Comparison of ENCODE assay signal across 8 cellular contexts in the genomic region with DNA sequence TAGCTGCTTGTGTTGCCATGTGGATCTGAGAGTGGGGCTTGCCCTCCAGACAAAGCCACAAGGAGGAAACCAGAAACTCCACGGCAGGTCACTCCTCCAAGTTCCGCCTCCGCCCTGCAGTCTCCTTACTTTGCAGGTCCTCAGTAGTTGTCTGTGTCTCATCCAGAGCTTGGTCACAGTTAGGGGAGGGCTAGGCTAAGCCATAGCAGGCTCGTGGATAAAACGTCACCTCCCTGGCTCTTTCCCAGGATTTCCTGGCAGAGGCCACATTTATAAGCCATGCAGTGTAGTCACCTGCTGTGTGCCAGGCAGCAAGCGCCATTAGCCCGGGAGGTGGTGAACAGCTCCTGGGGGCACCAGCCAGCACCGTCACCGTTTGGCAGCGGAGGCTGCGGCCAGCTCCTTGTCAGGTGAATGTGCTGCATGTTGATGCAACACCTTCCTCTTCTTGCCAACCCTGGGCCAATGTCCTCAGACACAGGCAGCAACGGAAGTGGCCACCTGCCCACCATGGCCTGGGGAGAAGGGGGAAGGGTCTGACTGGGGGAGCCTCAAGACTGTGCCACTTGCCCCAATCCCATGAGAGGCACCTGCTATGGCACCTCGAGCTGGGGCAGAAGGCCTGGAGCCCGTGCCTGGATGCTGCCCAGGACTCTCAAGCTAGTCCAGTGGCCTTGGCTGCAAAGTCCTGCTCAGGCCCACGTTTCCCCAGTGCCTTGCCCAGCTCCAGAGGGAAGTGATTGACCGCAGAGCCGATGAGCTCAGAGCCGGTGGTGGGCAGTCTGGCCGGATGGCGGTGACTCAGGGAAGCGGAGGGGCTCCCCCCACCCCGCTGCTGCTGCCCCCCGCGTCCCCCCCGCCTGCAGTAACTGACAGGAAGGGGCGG. TPM values are rescaled to one million over a fixed set of nuclear protein-coding genes. Genes with fewer than 3 reads are reported as not detected.
DNase-seq lines count a peak whose midpoint lies in the region; ATAC-seq and TF ChIP-seq lines count a peak whose summit lies in the region.

No MANE protein-coding gene starts in this region.

- H4K20me1 ChIP-seq in BLaER1 = no peaks in the 10 kb centered on the region

- TF ChIP-seq POLR2A in suprapubic skin (IDR thresholded peaks at IDR 0.05) = no peak
- TF ChIP-seq POLR2A in GM18505 (IDR thresholded peaks at IDR 0.05; ENCODE audit: borderline replicate concordance, extremely low read depth, insufficient read depth, insufficient read length) = no peak

- H3K27ac ChIP-seq in BLaER1 (peak overlapping the region; percentile 52), SK-N-MC (no peak overlapping the region), left lung (peak overlapping the region; percentile 69 to 99), suprapubic skin (peak overlapping the region; percentile 77)

- intact Hi-C loops in left lung (cut with DNase I) = no loop called here

- H3K9ac ChIP-seq in BLaER1 (peak overlapping the region; percentile 40), SK-N-MC (ENCODE audit: insufficient read length) (no peak overlapping the region)

- H3K27me3 ChIP-seq in BLaER1 (no peaks in the 10 kb centered on the region), left lung (peaks cover 0 to 7% of the 10 kb centered on the region in 2 donors), suprapubic skin (peaks cover 24% of the 10 kb centered on the region)

- peak; percentile 71 for ATAC-seq in left lung
- ATAC-seq in GM18505 (IDR thresholded peaks at IDR 0.05; ENCODE audit: unreplicated experiment) = no peak

- DNase-seq in HT1080 (ENCODE audit: low read depth) = peak; percentile 92
- no peak for DNase-seq in SK-N-MC (ENCODE audit: low read depth, low spot score)
- DNase-seq in astrocyte of the cerebellum (ENCODE audit: low read depth) = peak; percentile 40
- DNase-seq in left lung = peak; percentile 85 to 95
- no peak for DNase-seq in suprapubic skin (ENCODE audit: low spot score in 2 of 2)
- DNase-seq in retina = no peak

- in situ Hi-C loops in astrocyte of the cerebellum (cut with HindIII; ENCODE audit: low sequenced_read_pairs) = no loop called here

- peak overlapping the region; percentile 99 for H3K4me2 ChIP-seq in BLaER1

- 33% methylated on average over 3 of the region's 26 CpGs for WGBS in suprapubic skin

- H3K9me3 ChIP-seq in BLaER1 = no peaks in the 10 kb centered on the region
- no peaks in the 10 kb centered on the region for H3K9me3 ChIP-seq in SK-N-MC (ENCODE audit: low read depth, low read length)
- no peaks in the 10 kb centered on the region for H3K9me3 ChIP-seq in left lung
- no peaks in the 10 kb centered on the region for H3K9me3 ChIP-seq in suprapubic skin

- no peak for TF ChIP-seq CTCF in astrocyte of the cerebellum (IDR thresholded peaks at IDR 0.05; ENCODE audit: low read depth, low read length, missing control alignments)
- TF ChIP-seq CTCF in left lung (IDR thresholded peaks at IDR 0.05) = no peak
- TF ChIP-seq CTCF in suprapubic skin (IDR thresholded peaks at IDR 0.05) = no peak

- peaks cover 72% of the 10 kb centered on the region for H3K4me1 ChIP-seq in BLaER1
- H3K4me1 ChIP-seq in left lung = peaks cover 15 to 89% of the 10 kb centered on the region in 2 donors
- H3K4me1 ChIP-seq in suprapubic skin = peaks cover 62% of the 10 kb centered on the region

- no peaks in the 10 kb centered on the region for H3K36me3 ChIP-seq in BLaER1
- H3K36me3 ChIP-seq in SK-N-MC (ENCODE audit: insufficient read depth, low read length) = no peaks in the 10 kb centered on the region
- H3K36me3 ChIP-seq in left lung = no peaks in the 10 kb centered on the region
- H3K36me3 ChIP-seq in suprapubic skin = no peaks in the 10 kb centered on the region

- no peak for TF ChIP-seq EP300 in suprapubic skin (IDR thresholded peaks at IDR 0.05)

- H3K4me3 ChIP-seq in BLaER1 (peak overlapping the region; percentile 55), SK-N-MC (peak overlapping the region; percentile 52), astrocyte of the cerebellum (ENCODE audit: low read depth, low read length) (no peak overlapping the region), left lung (peak overlapping the region in 1 of 2 donors; percentile 24), suprapubic skin (peak overlapping the region; percentile 19)

RNA-seq across cellular contexts. Expression of a gene that starts 39.0 kb away (rescaled TPM):
- total RNA-seq in HT1080 (2014; rRNA removed; shearing (Covaris generic)) = 45.5 and 55.7 TPM in 2 replicates
- polyA plus RNA-seq in HT1080 (2015; cell fraction: cytosol; rRNA removed) = 19.0 and 26.2 TPM in 2 replicates
- 43.9 and 50.8 TPM in 2 replicates for polyA plus RNA-seq in HT1080 (2015; cell fraction: nucleus; rRNA removed)
- total RNA-seq in left lung = 10 to 100 TPM; 11.5 to 47.2 TPM
- 10 to 100 TPM; 50.2 to 59.1 (median 52.7) TPM for total RNA-seq in suprapubic skin

Comparison
In these comparisons a context has a peak if more than half of its experiments do, and no peak if none do; other contexts are left out.
1. DNase-seq: peak in HT1080 (single experiment), astrocyte of the cerebellum (single experiment) and left lung (2 of 2); none in SK-N-MC (single experiment), suprapubic skin (0 of 2) and retina (single experiment).